Comparison of ENCODE assay signal across 22 cellular contexts in genomic region chr2:239022437-239023260, GRCh38.
"Had no signal": no experiment of that assay in that cellular context is flagged by ENCODE, and none has a peak within 500 bp of the region (broad histone marks: within the 10 kb centered on the region; RNA-seq: fewer than 3 reads in every experiment).

No MANE protein-coding gene starts in this region.

- H3K27me3 ChIP-seq: right lobe of liver, testis had no signal

- H3K27ac ChIP-seq: right lobe of liver, testis had no signal

- DNase-seq: activated CD8-positive, alpha-beta memory T cell treated with anti-CD3 and anti-CD28 coated beads, Interleukin-2, amount 50 U/mL, for 48 hours; activated naive CD4-positive, alpha-beta T cell treated with anti-CD3 and anti-CD28 coated beads, Interleukin-2, amount 50 U/mL, for 16 hours; activated naive CD8-positive, alpha-beta T cell treated with anti-CD3 and anti-CD28 coated beads, Interleukin-2, amount 50 U/mL, for 24 hours; activated T-cell treated with anti-CD3 and anti-CD28 coated beads, Interleukin-2, amount 50 U/mL, for 4 hours; foreskin melanocyte; hippocampal formation; mammary epithelial cell; midbrain; nephron progenitor cell; nucleus accumbens; right lobe of liver; stimulated activated CD4-positive, alpha-beta T cell treated with anti-CD3 and anti-CD28 coated beads, Interleukin-2, amount 100 ng/mL, for 48 hours; stimulated activated CD8-positive, alpha-beta memory T cell treated with anti-CD3 and anti-CD28 coated beads, Interleukin-4, amount 100 ng/mL, for 48 hours; stimulated activated naive B cell treated with anti-CD40 and anti-IgM and Interleukin-4, amounts not matched to agents 10 μg/mL and 1 μg/mL and 100 μg/mL, for 72 hours; T1000; testis; trophoblast cell had no signal

- H3K4me1 ChIP-seq: right lobe of liver had no signal

- H3K4me3 ChIP-seq: right lobe of liver, smooth muscle cell, testis had no signal

- H3K4me2 ChIP-seq: smooth muscle cell had no signal

- H3K27me3 Mint-ChIP-seq: activated naive CD8-positive, alpha-beta T cell treated with anti-CD3 and anti-CD28 coated beads, Interleukin-2, amount 50 U/mL, for 24 hours had no signal

- H3K27ac Mint-ChIP-seq: activated naive CD8-positive, alpha-beta T cell treated with anti-CD3 and anti-CD28 coated beads, Interleukin-2, amount 50 U/mL, for 24 hours; activated T-helper 2 cell treated with anti-CD3 and anti-CD28 coated beads, Interferon-gamma antibody, Interleukin-2, Interleukin-4, amounts not matched to agents 10 μg/mL and 5 μg/mL and 100 μg/mL, durations not matched to agents 14 hours and 24 hours and 36 hours; nephron progenitor cell; stimulated activated naive B cell treated with anti-CD40 and anti-IgM and Interleukin-4, amounts not matched to agents 10 μg/mL and 1 μg/mL and 100 μg/mL, for 72 hours; T-helper 1 cell treated with Interleukin-12 subunit alpha and Interleukin-12 subunit beta and Interleukin-4 antibody, amounts not matched to agents 30 μg/mL and 1 μg/mL, for 36 hours; WTC11 had no signal

- H3K36me3 ChIP-seq: right lobe of liver had no signal

- H3K36me3 Mint-ChIP-seq: stimulated activated naive B cell treated with anti-CD40 and anti-IgM and Interleukin-4, amounts not matched to agents 10 μg/mL and 1 μg/mL and 100 μg/mL, for 72 hours; WTC11 had no signal

- ATAC-seq: activated naive CD8-positive, alpha-beta T cell treated with anti-CD3 and anti-CD28 coated beads, Interleukin-2, amount 50 U/mL, for 24 hours; activated T-cell treated with anti-CD3 and anti-CD28 coated beads, Interleukin-2, amount 50 U/mL, for 4 hours; left ventricle myocardium superior; right lobe of liver; stimulated activated naive B cell treated with anti-CD40 and anti-IgM and Interleukin-4, amounts not matched to agents 10 μg/mL and 1 μg/mL and 100 μg/mL, for 72 hours; WTC11 had no signal

- H3K9me3 ChIP-seq: right lobe of liver, testis had no signal

- H3K4me3 Mint-ChIP-seq: activated naive CD8-positive, alpha-beta T cell treated with anti-CD3 and anti-CD28 coated beads, Interleukin-2, amount 50 U/mL, for 24 hours; activated T-cell treated with anti-CD3 and anti-CD28 coated beads, Interleukin-2, amount 50 U/mL, for 4 hours; nephron progenitor cell; stimulated activated naive B cell treated with anti-CD40 and anti-IgM and Interleukin-4, amounts not matched to agents 10 μg/mL and 1 μg/mL and 100 μg/mL, for 72 hours; T-helper 1 cell treated with Interleukin-12 subunit alpha and Interleukin-12 subunit beta and Interleukin-4 antibody, amounts not matched to agents 30 μg/mL and 1 μg/mL, for 36 hours; WTC11 had no signal

- H3K4me1 Mint-ChIP-seq: activated naive CD8-positive, alpha-beta T cell treated with anti-CD3 and anti-CD28 coated beads, Interleukin-2, amount 50 U/mL, for 24 hours; stimulated activated naive B cell treated with anti-CD40 and anti-IgM and Interleukin-4, amounts not matched to agents 10 μg/mL and 1 μg/mL and 100 μg/mL, for 72 hours had no signal

- H3K9me3 Mint-ChIP-seq: activated naive CD8-positive, alpha-beta T cell treated with anti-CD3 and anti-CD28 coated beads, Interleukin-2, amount 50 U/mL, for 24 hours; activated T-cell treated with anti-CD3 and anti-CD28 coated beads, Interleukin-2, amount 50 U/mL, for 4 hours; activated T-helper 2 cell treated with anti-CD3 and anti-CD28 coated beads, Interferon-gamma antibody, Interleukin-2, Interleukin-4, amounts not matched to agents 10 μg/mL and 5 μg/mL and 100 μg/mL, durations not matched to agents 14 hours and 24 hours and 36 hours; nephron progenitor cell; stimulated activated naive B cell treated with anti-CD40 and anti-IgM and Interleukin-4, amounts not matched to agents 10 μg/mL and 1 μg/mL and 100 μg/mL, for 72 hours; T-helper 1 cell treated with Interleukin-12 subunit alpha and Interleukin-12 subunit beta and Interleukin-4 antibody, amounts not matched to agents 30 μg/mL and 1 μg/mL, for 36 hours; WTC11 had no signal
